ENCODE assay signal across 12 cellular contexts in genomic region chr19:18605546-18606280, GRCh38. TPM values are rescaled to one million over a fixed set of nuclear protein-coding genes. Genes with fewer than 3 reads are reported as not detected.
A peak's percentile ranks its signal among the peaks of the same experiment; 100 is the strongest.
DNase-seq lines count a peak whose midpoint lies in the region; ATAC-seq and TF ChIP-seq lines count a peak whose summit lies in the region.
"Had no signal": no experiment of that assay in that cellular context is flagged by ENCODE, and none has a peak within 500 bp of the region (broad histone marks: within the 10 kb centered on the region; RNA-seq: fewer than 3 reads in every experiment).

No MANE protein-coding gene starts in this region.

- peak overlapping the region; percentile 70 for H3K4me3 Mint-ChIP-seq in WTC11
- H3K4me3 Mint-ChIP-seq: activated naive CD8-positive, alpha-beta T cell treated with anti-CD3 and anti-CD28 coated beads, Interleukin-2, amount 10 ng/mL, durations not matched to agents 7 days and 5 days had no signal

- peak; percentile 49 for DNase-seq in SK-N-SH
- DNase-seq in WTC11 (ENCODE audit: low spot score): no peak
- no peak for DNase-seq in suprapubic skin (ENCODE audit: low spot score in 2 of 2)
- no peak for DNase-seq in NCI-H1092 (lab: John Stamatoyannopoulos, UW)
- DNase-seq in mesenteric fat pad (ENCODE audit: low spot score): no peak
- DNase-seq: activated naive CD8-positive, alpha-beta T cell treated with anti-CD3 and anti-CD28 coated beads, Interleukin-2, amount 10 ng/mL, durations not matched to agents 7 days and 5 days; mesenchymal stem cell; stimulated activated CD4-positive, alpha-beta T cell treated with anti-CD3 and anti-CD28 coated beads, Interleukin-2, amount 100 ng/mL, for 24 hours; transverse colon had no signal

- H2AFZ ChIP-seq in SK-N-SH (ENCODE audit: low read depth): no peak overlapping the region

- H3K27ac ChIP-seq in SK-N-SH (ENCODE audit: low read depth in 2 of 2, low read length in 1 of 2) (no peak overlapping the region), suprapubic skin (no peak overlapping the region)
- H3K27ac ChIP-seq: transverse colon had no signal

- no peaks in the 10 kb centered on the region for H3K9me2 ChIP-seq in SK-N-SH

- CTCF ChIA-PET in SK-N-SH (lab: Yijun Ruan, JAX): interaction anchor here (1.8 to 2.8 kb wide), 4 partner anchors 11 to 261 kb away, joined by 6 to 19 read pairs (median 8); no protein-coding TSS in a partner anchor
- CTCF ChIA-PET in WTC11 (lab: Charles Lee): interaction anchor here (2.3 kb wide), 1 partner anchor 12 kb away, joined by 9 read pairs; no protein-coding TSS in a partner anchor

- H3K4me1 ChIP-seq in SK-N-SH (ENCODE audit: control insufficient read depth in 1 of 2, insufficient read depth in 2 of 2, low read depth in 1 of 2, low read length in 1 of 2) (peaks cover 0 to under 1% of the 10 kb centered on the region in 2 experiments; a peak in 1 of 4 replicates), suprapubic skin (peaks cover 47% of the 10 kb centered on the region)

- peaks cover 87% of the 10 kb centered on the region for H3K27me3 Mint-ChIP-seq in WTC11 (ENCODE audit: low read depth)

- H3K27me3 ChIP-seq in SK-N-SH (ENCODE audit: insufficient read depth): peaks cover 53% of the 10 kb centered on the region
- H3K27me3 ChIP-seq in suprapubic skin: peaks cover 70% of the 10 kb centered on the region

- H3F3A ChIP-seq in SK-N-SH (replicated peaks; ENCODE audit: insufficient read depth): peaks cover 27% of the 10 kb centered on the region

- H3K36me3 Mint-ChIP-seq in WTC11: no peaks in the 10 kb centered on the region
- H3K36me3 Mint-ChIP-seq: activated naive CD8-positive, alpha-beta T cell treated with anti-CD3 and anti-CD28 coated beads, Interleukin-2, amount 10 ng/mL, durations not matched to agents 7 days and 5 days had no signal

- no peaks in the 10 kb centered on the region for H3K79me2 ChIP-seq in SK-N-SH (ENCODE audit: insufficient read depth)

- H3K36me3 ChIP-seq in SK-N-SH (replicated peaks in 1 of 2; ENCODE audit: control insufficient read depth in 1 of 2, insufficient read depth in 2 of 2, low read length in 1 of 2) (no peaks in the 10 kb centered on the region), suprapubic skin (no peaks in the 10 kb centered on the region)
- H3K36me3 ChIP-seq: transverse colon had no signal

- H3K9me3 ChIP-seq in SK-N-SH (no peaks in the 10 kb centered on the region), suprapubic skin (no peaks in the 10 kb centered on the region)
- H3K9me3 ChIP-seq: transverse colon had no signal

- no peaks in the 10 kb centered on the region for H4K20me1 ChIP-seq in SK-N-SH (ENCODE audit: insufficient read depth)

- no peaks in the 10 kb centered on the region for H3K9me3 Mint-ChIP-seq in WTC11
- H3K9me3 Mint-ChIP-seq: activated naive CD8-positive, alpha-beta T cell treated with anti-CD3 and anti-CD28 coated beads, Interleukin-2, amount 10 ng/mL, durations not matched to agents 7 days and 5 days had no signal

- no peak for TF ChIP-seq POLR2A in suprapubic skin (IDR thresholded peaks at IDR 0.05)

- H3K27ac Mint-ChIP-seq in WTC11: no peak overlapping the region; the same call in 1 of the 2 replicates
- H3K27ac Mint-ChIP-seq: activated naive CD8-positive, alpha-beta T cell treated with anti-CD3 and anti-CD28 coated beads, Interleukin-2, amount 10 ng/mL, durations not matched to agents 7 days and 5 days had no signal

- WGBS in SK-N-SH (ENCODE audit: low lambda C conversion rate): 18% methylated on average over 8 of the region's 65 CpGs
- no CpG with 5 or more reads among the region's 65 CpGs for WGBS in suprapubic skin

- H3K4me2 ChIP-seq in SK-N-SH: no peak overlapping the region

- H3K4me3 ChIP-seq in SK-N-SH (ENCODE audit: low read depth in 2 of 2, low read length in 1 of 2) (no peak overlapping the region), iPS-11a (ENCODE audit: low read depth, low read length) (peak overlapping the region; percentile 35), suprapubic skin (peak overlapping the region; percentile 52)

- ATAC-seq in SK-N-SH treated with all-trans-retinoic acid at 6 μM for 48 hours (no peak), WTC11 (no peak), GM18907 (IDR thresholded peaks at IDR 0.05; ENCODE audit: unreplicated experiment) (no peak)

- no peak overlapping the region for H3K9ac ChIP-seq in SK-N-SH

- POLR2A ChIA-PET in SK-N-SH (lab: Yijun Ruan, JAX): no interaction called here
- POLR2A ChIA-PET in WTC11 (lab: Charles Lee): interaction anchor here (0.6 to 1.0 kb wide), 4 partner anchors 15 to 95 kb away, joined by 3 to 10 read pairs (median 4); no protein-coding TSS in a partner anchor

- no peak for TF ChIP-seq EP300 in SK-N-SH (IDR thresholded peaks at IDR 0.05; ENCODE audit: borderline replicate concordance in 1 of 2, low read depth in 1 of 2, low read length in 1 of 2)
- no peak for TF ChIP-seq EP300 in suprapubic skin (IDR thresholded peaks at IDR 0.05)

- TF ChIP-seq RAD21 in SK-N-SH (IDR thresholded peaks at IDR 0.05; ENCODE audit: low read length): no peak

- H3K4me1 Mint-ChIP-seq in WTC11: peaks cover 48% of the 10 kb centered on the region

- TF ChIP-seq CTCF in SK-N-SH (IDR thresholded peaks at IDR 0.05): no peak
- TF ChIP-seq CTCF in WTC11 (IDR thresholded peaks at IDR 0.05): no peak
- TF ChIP-seq CTCF in suprapubic skin (IDR thresholded peaks at IDR 0.05): no peak

TF ChIP-seq in SK-N-SH, 30 proteins besides CTCF, POLR2A, EP300 and RAD21 (continues in another document):
- TF ChIP-seq GATA2 (CRISPR knock-in tag; IDR thresholded peaks at IDR 0.05) (no peak), IRF3 (IDR thresholded peaks at IDR 0.05; ENCODE audit: low read depth, low read length) (no peak), MXI1 (IDR thresholded peaks at IDR 0.05; ENCODE audit: low read depth, low read length) (no peak)

TF ChIP-seq in SK-N-SH treated with all-trans-retinoic acid at 6 μM for 48 hours, 23 proteins besides CTCF, POLR2A, EP300 and RAD21 (continues in another document):
- TF ChIP-seq CSDC2 (CRISPR knock-in tag; IDR thresholded peaks at IDR 0.05) (no peak), ZFP30 (CRISPR knock-in tag; IDR thresholded peaks at IDR 0.05) (no peak), RARB (CRISPR knock-in tag; IDR thresholded peaks at IDR 0.05) (no peak)

TF ChIP-seq in WTC11, 78 proteins besides CTCF, POLR2A, EP300 and RAD21:
- TF ChIP-seq E2F5 (CRISPR knock-in tag; IDR thresholded peaks at IDR 0.05) (no peak), FOXP1 (CRISPR knock-in tag; IDR thresholded peaks at IDR 0.05; ENCODE audit: borderline replicate concordance) (0 out of 2 replicates have a peak, but pooled peaks have one; percentile 28)

RNA-seq across cellular contexts. Expression of gene CRLF1, which starts 0.9 kb away (rescaled TPM):
- 0.71 and 0.84 TPM in 2 replicates for polyA plus RNA-seq in SK-N-SH (2012; rRNA removed)
- polyA plus RNA-seq in SK-N-SH (2012; cell fraction: cytosol; rRNA removed): 0.77 and 1.1 TPM in 2 replicates
- polyA plus RNA-seq in SK-N-SH (2012; cell fraction: nucleus; rRNA removed): 1.9 TPM in 2 replicates
- 36.4 to 55.8 TPM (median 51.4 TPM) in 3 replicates for total RNA-seq in WTC11 (2021)
- 10 to 100 TPM; 21.2 to 65.5 (median 47.9) TPM for total RNA-seq in suprapubic skin
- 30.7 TPM for total RNA-seq in mesenteric fat pad
- total RNA-seq: activated naive CD8-positive, alpha-beta T cell treated with anti-CD3 and anti-CD28 coated beads, Interleukin-2, amount 10 ng/mL, durations not matched to agents 7 days and 5 days had no signal

RNA-seq across cellular contexts. Expression of gene TMEM59L, which starts 7.0 kb away (rescaled TPM):
- polyA plus RNA-seq in SK-N-SH (2012; rRNA removed): 5.8 and 9.6 TPM in 2 replicates
- polyA plus RNA-seq in SK-N-SH (2012; cell fraction: cytosol; rRNA removed): 4.5 and 7.3 TPM in 2 replicates
- polyA plus RNA-seq in SK-N-SH (2012; cell fraction: nucleus; rRNA removed): 44.4 and 61.6 TPM in 2 replicates
- total RNA-seq in WTC11 (2021) (14.8 to 30.0 TPM (median 27.3 TPM) in 3 replicates), suprapubic skin (1 to 10 TPM in 2 of 4 donors, under 1 TPM in 2; 0.49 to 1.4 (median 0.97) TPM), mesenteric fat pad (2.0 TPM)

RNA-seq across cellular contexts. Expression of gene REX1BD, which starts 17.1 kb away (rescaled TPM):
- polyA plus RNA-seq in SK-N-SH (2012; rRNA removed): 109 and 159 TPM in 2 replicates
- 85.3 and 102 TPM in 2 replicates for polyA plus RNA-seq in SK-N-SH (2012; cell fraction: cytosol; rRNA removed)
- 472 and 877 TPM in 2 replicates for polyA plus RNA-seq in SK-N-SH (2012; cell fraction: nucleus; rRNA removed)
- total RNA-seq in WTC11 (2021) (90.2 to 107 TPM (median 99.0 TPM) in 3 replicates), suprapubic skin (10 to 100 TPM; 77.0 to 86.7 (median 82.6) TPM), mesenteric fat pad (52.7 TPM)

RNA-seq across cellular contexts. Expression of gene KLHL26, which starts 31.1 kb away (rescaled TPM):
- polyA plus RNA-seq in SK-N-SH (2012; rRNA removed): 1.9 and 4.6 TPM in 2 replicates
- 1.7 and 1.8 TPM in 2 replicates for polyA plus RNA-seq in SK-N-SH (2012; cell fraction: cytosol; rRNA removed)
- 5.0 and 5.5 TPM in 2 replicates for polyA plus RNA-seq in SK-N-SH (2012; cell fraction: nucleus; rRNA removed)
- total RNA-seq in WTC11 (2021) (13.1 to 14.2 TPM (median 14.2 TPM) in 3 replicates), suprapubic skin (10 to 100 TPM in 2 of 4 donors, 1 to 10 TPM in 2; 6.9 to 26.5 (median 11.5) TPM), mesenteric fat pad (17.1 TPM)

RNA-seq across cellular contexts. Expression of gene UBA52, which starts 34.1 kb away (rescaled TPM):
- 2,690 and 3,026 TPM in 2 replicates for polyA plus RNA-seq in SK-N-SH (2012; rRNA removed)
- polyA plus RNA-seq in SK-N-SH (2012; cell fraction: cytosol; rRNA removed): 2,274 and 2,526 TPM in 2 replicates
- 940 and 1,966 TPM in 2 replicates for polyA plus RNA-seq in SK-N-SH (2012; cell fraction: nucleus; rRNA removed)
- total RNA-seq in WTC11 (2021) (1,300 to 1,361 TPM (median 1,328 TPM) in 3 replicates), suprapubic skin (1,000 to 10,000 TPM in 1 of 4 donors, 100 to 1,000 TPM in 3; 405 to 1,087 (median 865) TPM), mesenteric fat pad (959 TPM)

Comparison
In these comparisons a context has a peak if more than half of its experiments do, and no peak if none do; other contexts are left out.
1. H3K4me3 ChIP-seq: peak in iPS-11a (single experiment) and suprapubic skin (single experiment); none in SK-N-SH (0 of 2).